Comparison of ENCODE assay signal across 8 cellular contexts in genomic region chr16:24670623-24671454, GRCh38. TPM values are rescaled to one million over a fixed set of nuclear protein-coding genes. Genes with fewer than 3 reads are reported as not detected.
DNase-seq lines count a peak whose midpoint lies in the region; ATAC-seq and TF ChIP-seq lines count a peak whose summit lies in the region.

No MANE protein-coding gene starts in this region.

- no peak overlapping the region for H3K9ac ChIP-seq in NT2/D1 (ENCODE audit: insufficient read length, low read depth)

- H3K4me1 ChIP-seq in NT2/D1 (ENCODE audit: insufficient read depth, insufficient read length) (peaks cover 9% of the 10 kb centered on the region), esophagus muscularis mucosa (peaks cover 15 to 40% (median 38%) of the 10 kb centered on the region in 4 donors), muscle layer of duodenum (ENCODE audit: control insufficient read depth in 1 of 2, insufficient read depth in 2 of 2, low read length in 2 of 2) (peaks cover 0 to 10% of the 10 kb centered on the region in 2 donors)

- no peak for TF ChIP-seq CTCF in esophagus muscularis mucosa (IDR thresholded peaks at IDR 0.05)

- TF ChIP-seq EP300 in esophagus muscularis mucosa (IDR thresholded peaks at IDR 0.05), result no peak

- WGBS in esophagus muscularis mucosa, result 7% methylated on average over 22 of the region's 22 CpGs

- intact Hi-C loops in esophagus muscularis mucosa (cut with DNase I), result no loop called here

- H3K4me3 ChIP-seq in NT2/D1 (ENCODE audit: insufficient read length, low read depth) (no peak overlapping the region), esophagus muscularis mucosa (peak overlapping the region; percentile 16 to 38 (median 28)), muscle layer of duodenum (ENCODE audit: low read depth in 1 of 2, low read length in 2 of 2) (peak overlapping the region in 1 of 2 donors; percentile 26)

- H3K36me3 ChIP-seq in NT2/D1 (ENCODE audit: insufficient read depth, insufficient read length, low read length) (no peaks in the 10 kb centered on the region), esophagus muscularis mucosa (no peaks in the 10 kb centered on the region), muscle layer of duodenum (ENCODE audit: control insufficient read depth in 1 of 2, insufficient read depth in 2 of 2, low read length in 2 of 2) (peaks cover 0 to 3% of the 10 kb centered on the region in 2 donors)

- H3K9me3 ChIP-seq in NT2/D1 (ENCODE audit: insufficient read depth, low read length) (no peaks in the 10 kb centered on the region), esophagus muscularis mucosa (no peaks in the 10 kb centered on the region), muscle layer of duodenum (ENCODE audit: control insufficient read depth in 1 of 2, low read length in 2 of 2) (no peaks in the 10 kb centered on the region)

- ATAC-seq in HG03196 (IDR thresholded peaks at IDR 0.05; ENCODE audit: unreplicated experiment) (no peak), HG02588 (IDR thresholded peaks at IDR 0.05; ENCODE audit: unreplicated experiment) (no peak)

- DNase-seq in activated T-cell treated with anti-CD3 and anti-CD28 coated beads, Interleukin-2, amount 50 U/mL, for 48 hours, result peak; percentile 20 to 32
- DNase-seq in activated T-cell treated with anti-CD3 and anti-CD28 coated beads for 4 hours (no peak), NT2/D1 (ENCODE audit: low read depth, low spot score) (peak; percentile 51), esophagus muscularis mucosa (ENCODE audit: extremely low spot score) (peak; percentile 93), Kasumi-1 (lab: John Stamatoyannopoulos, UW) (no peak)

- H3K27ac ChIP-seq in esophagus muscularis mucosa (replicated peaks in 1 of 4) (peak overlapping the region; percentile 85 to 90 (median 89)), muscle layer of duodenum (ENCODE audit: low read length) (peak overlapping the region; percentile 25)

- TF ChIP-seq POLR2A in esophagus muscularis mucosa (IDR thresholded peaks at IDR 0.05; ENCODE audit: low read depth), result no peak

- peaks cover 5% of the 10 kb centered on the region for H3K27me3 ChIP-seq in NT2/D1 (ENCODE audit: insufficient read depth, insufficient read length)
- no peaks in the 10 kb centered on the region for H3K27me3 ChIP-seq in esophagus muscularis mucosa
- no peaks in the 10 kb centered on the region for H3K27me3 ChIP-seq in muscle layer of duodenum (ENCODE audit: low read depth, low read length)

RNA-seq across cellular contexts. Expression of gene TNRC6A, which starts 58.6 kb away (rescaled TPM):
- 10 to 100 TPM; 44.1 to 50.7 (median 46.4) TPM for total RNA-seq in esophagus muscularis mucosa

Comparison
In these comparisons a context has a peak if more than half of its experiments do, and no peak if none do; other contexts are left out.
1. DNase-seq: peak in activated T-cell treated with anti-CD3 and anti-CD28 coated beads, Interleukin-2, amount 50 U/mL, for 48 hours (2 of 2), NT2/D1 (single experiment) and esophagus muscularis mucosa (single experiment); none in activated T-cell treated with anti-CD3 and anti-CD28 coated beads for 4 hours (single experiment) and Kasumi-1 (0 of 2).